In the genomic region with DNA sequence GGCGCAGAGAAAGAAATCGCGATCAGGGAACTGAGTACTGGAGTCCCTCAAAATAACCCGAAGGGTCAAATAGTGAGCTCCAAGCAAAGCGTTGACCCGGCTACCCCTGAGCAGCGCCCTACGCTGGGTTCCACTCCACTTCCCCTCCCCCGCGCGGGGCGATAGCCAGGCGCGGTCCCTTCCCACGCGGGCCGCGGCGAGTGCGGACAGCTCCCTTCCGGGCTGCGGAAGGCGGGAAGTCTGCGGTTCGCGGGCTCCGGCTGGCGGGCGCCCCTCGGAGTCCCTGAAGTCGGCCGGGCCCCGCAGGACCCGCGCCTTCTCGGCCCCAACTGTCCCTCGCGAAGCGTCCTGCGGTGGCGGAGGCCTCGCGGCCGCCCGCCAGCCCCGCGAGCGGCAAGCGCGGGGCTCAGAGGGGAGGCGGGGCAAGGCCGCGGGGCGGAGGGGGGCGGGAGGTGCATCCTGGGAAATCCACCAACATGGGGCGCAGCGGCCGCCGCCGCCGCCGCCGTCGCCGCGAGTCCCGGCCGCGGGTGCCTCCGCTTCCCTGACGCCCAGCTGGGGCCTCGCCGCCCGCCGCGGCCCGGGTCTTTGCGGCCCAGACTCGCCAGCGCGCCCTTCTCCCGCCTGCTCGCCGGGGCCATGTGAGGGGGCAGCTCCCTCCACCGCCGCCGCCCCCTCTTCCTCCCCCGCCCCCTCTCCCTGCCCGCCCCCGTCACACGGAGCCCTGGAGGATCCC, we compare ENCODE assay signal across 8 cellular contexts. TPM values are rescaled to one million over a fixed set of nuclear protein-coding genes. Genes with fewer than 3 reads are reported as not detected.
A peak's percentile ranks its signal among the peaks of the same experiment; 100 is the strongest.
DNase-seq lines count a peak whose midpoint lies in the region; ATAC-seq, FAIRE-seq and TF ChIP-seq lines count a peak whose summit lies in the region.

A gene (plus strand): TSS at position 457 of the 736 bp plus-strand sequence. CDS start 315 bp downstream, outside the sequence.

- no peaks in the 10 kb centered on the region for H3K9me3 ChIP-seq in Caco-2

- H3K27ac Mint-ChIP-seq in Caco-2 (ENCODE audit: unreplicated experiment), result peak within 1 kb of the TSS; percentile 88
- peak within 1 kb of the TSS; percentile 81 to 93 for H3K27ac Mint-ChIP-seq in natural killer cell

- FAIRE-seq in RCC 7860 (lab: Jason Lieb, UNC), result no peak

- POLR2A ChIA-PET in Caco-2 (lab: Charles Lee), result interaction anchor here (1.0 to 2.4 kb wide), 2 partner anchors 27 to 309 kb away, joined by 3 to 6 read pairs; a partner anchor contains a TSS

- H3K9me3 Mint-ChIP-seq in Caco-2 (ENCODE audit: unreplicated experiment), result no peaks in the 10 kb centered on the region
- no peaks in the 10 kb centered on the region for H3K9me3 Mint-ChIP-seq in natural killer cell

- peaks cover 9% of the 10 kb centered on the region for H3K36me3 Mint-ChIP-seq in Caco-2 (ENCODE audit: insufficient read depth, unreplicated experiment)
- no peaks in the 10 kb centered on the region for H3K36me3 Mint-ChIP-seq in natural killer cell

- peak; percentile 35 for ATAC-seq in GM19468 (IDR thresholded peaks at IDR 0.05; ENCODE audit: extremely low read depth, unreplicated experiment)
- ATAC-seq in natural killer cell, result peak; percentile 63 to 82 (median 79)

- peaks cover 11% of the 10 kb centered on the region for H3K4me1 Mint-ChIP-seq in Caco-2 (ENCODE audit: low read depth, unreplicated experiment)
- H3K4me1 Mint-ChIP-seq in natural killer cell, result peaks cover 24 to 27% of the 10 kb centered on the region in 2 donors

- intact Hi-C loops in Caco-2 (cut with micrococcal nuclease; ENCODE audit: unreplicated experiment) (loop anchor here (2.0 to 5.0 kb wide), 3 partner anchors 84 to 365 kb away; a partner anchor contains a TSS), natural killer cell (cut with micrococcal nuclease) (loop anchor here (5.0 to 10.0 kb wide), 3 partner anchors 125 to 1162 kb away; a partner anchor contains a TSS)

- H3K27me3 Mint-ChIP-seq in Caco-2 (ENCODE audit: insufficient read depth, unreplicated experiment) (no peaks in the 10 kb centered on the region), natural killer cell (ENCODE audit: low read depth in 2 of 2) (no peaks in the 10 kb centered on the region)

- BruUV-seq in Caco-2 (replicated peaks; lab: Mats Ljungman, UMichigan), result no TSS peak

- no peaks in the 10 kb centered on the region for H3K36me3 ChIP-seq in Caco-2 (ENCODE audit: control insufficient read depth, insufficient read depth, low read length)

- peak within 1 kb of the TSS; percentile 91 for H3K4me3 Mint-ChIP-seq in Caco-2 (ENCODE audit: unreplicated experiment)
- peak within 1 kb of the TSS; percentile 94 for H3K4me3 Mint-ChIP-seq in natural killer cell

- DNase-seq in Caco-2 (peak; percentile 76 to 80), HT1080 (ENCODE audit: low read depth) (peak; percentile 47), RCC 7860 (ENCODE audit: low spot score) (peak; percentile 29), fibroblast of peridontal ligament (ENCODE audit: extremely low read depth) (peak; percentile 31), natural killer cell (peak; percentile 62)
- peak; percentile 43 to 55 for DNase-seq in activated T-helper 1 cell treated with anti-CD3 and anti-CD28 coated beads, Interleukin-2, amount 50 U/mL, for 16 hours (ENCODE audit: low read depth in 1 of 2, low spot score in 1 of 2)
- peak; percentile 55 to 80 (median 68) for DNase-seq in stimulated activated naive CD4-positive, alpha-beta T cell (lab: John Stamatoyannopoulos, UW)

- CTCF ChIA-PET in Caco-2 (lab: Charles Lee), result interaction anchor here (0.6 to 1.0 kb wide), 3 partner anchors 147 to 194 kb away, joined by 3 to 7 read pairs (median 3); a partner anchor contains a TSS

- H3K4me1 ChIP-seq in Caco-2, result peaks cover 23% of the 10 kb centered on the region

- peak within 1 kb of the TSS; percentile 96 for H3K4me3 ChIP-seq in Caco-2 (ENCODE audit: low read depth, low read length)

- TF ChIP-seq CTCF in Caco-2 (IDR thresholded peaks at IDR 0.05; ENCODE audit: insufficient read depth in 1 of 2, low read depth in 1 of 2, low read length in 1 of 2, severe bottlenecking in 1 of 2, unreplicated experiment in 1 of 2) (no peak), natural killer cell (IDR thresholded peaks at IDR 0.05) (no peak)

- H3K27me3 ChIP-seq in Caco-2 (replicated peaks; ENCODE audit: control insufficient read depth, insufficient read depth, low read length), result no peaks in the 10 kb centered on the region

RNA-seq across cellular contexts. Expression of the gene that starts here (rescaled TPM):
- 43.6 and 45.0 TPM in 2 replicates for total RNA-seq in Caco-2 (2022)
- 19.3 and 24.7 TPM in 2 replicates for total RNA-seq in HT1080 (2014; rRNA removed; shearing (Covaris generic))
- polyA plus RNA-seq in HT1080 (2015; cell fraction: cytosol; rRNA removed), result 15.0 and 22.2 TPM in 2 replicates
- 27.2 and 27.5 TPM in 2 replicates for polyA plus RNA-seq in HT1080 (2015; cell fraction: nucleus; rRNA removed)
- 10 to 100 TPM; 14.5 to 21.5 (median 17.8) TPM for total RNA-seq in natural killer cell

Comparison
In these comparisons a context has a peak if more than half of its experiments do, and no peak if none do; other contexts are left out.
1. Peak in every context shown above with its lines: DNase-seq, ATAC-seq and H3K4me3 ChIP-seq.